In genomic region chr9:70634696-70635095, GRCh38 we compare ENCODE assay signal across 7 cellular contexts.
"Had no signal": no experiment of that assay in that cellular context is flagged by ENCODE, and none has a peak within 500 bp of the region (broad histone marks: within the 10 kb centered on the region; RNA-seq: fewer than 3 reads in every experiment).

No MANE protein-coding gene starts in this region.

- ATAC-seq: HCT116, HepG2 had no signal

- DNase-seq: GM23248, GOT3, H7, HFFc6, KBM-7 had no signal
